ENCODE assay signal across 8 cellular contexts in genomic region chr20:17571153-17571527, GRCh38. TPM values are rescaled to one million over a fixed set of nuclear protein-coding genes. Genes with fewer than 3 reads are reported as not detected.
DNase-seq lines count a peak whose midpoint lies in the region; ATAC-seq and TF ChIP-seq lines count a peak whose summit lies in the region.

No MANE protein-coding gene starts in this region.

- H3K4me1 ChIP-seq in prostate gland (replicated peaks) = peaks cover 6% of the 10 kb centered on the region

- CTCF ChIA-PET in activated naive CD4-positive, alpha-beta T cell treated with anti-CD3 and anti-CD28 coated beads for 36 hours (lab: Charles Lee) = interaction anchor here (0.5 to 3.0 kb wide), 12 partner anchors 8 to 425 kb away, joined by 3 to 17 read pairs (median 5); partner anchors contain the start of genes BFSP1 and RRBP1

- peak overlapping the region; percentile 91 to 100 for H3K4me3 ChIP-seq in prostate gland

- no peaks in the 10 kb centered on the region for H3K36me3 ChIP-seq in prostate gland

- no peak for TF ChIP-seq POLR2A in erythroblast (IDR thresholded peaks at IDR 0.05; ENCODE audit: low read length)
- no peak for TF ChIP-seq POLR2A in prostate gland (IDR thresholded peaks at IDR 0.05)

- peak overlapping the region; percentile 91 for H3K4me3 Mint-ChIP-seq in activated naive CD4-positive, alpha-beta T cell treated with anti-CD3 and anti-CD28 coated beads for 36 hours

- 3% methylated on average over 6 of the region's 6 CpGs for WGBS in prostate gland

- ATAC-seq in HG02610 (IDR thresholded peaks at IDR 0.05; ENCODE audit: unreplicated experiment) = no peak

- peak overlapping the region; percentile 78 for H3K27ac Mint-ChIP-seq in activated naive CD4-positive, alpha-beta T cell treated with anti-CD3 and anti-CD28 coated beads for 36 hours

- DNase-seq in activated naive CD4-positive, alpha-beta T cell treated with anti-CD3 and anti-CD28 coated beads for 36 hours = peak; percentile 51
- no peak for DNase-seq in activated naive CD4-positive, alpha-beta T cell (lab: John Stamatoyannopoulos, UW)
- DNase-seq in RPMI7951 (ENCODE audit: low read depth) (peak; percentile 25), erythroblast (lab: John Stamatoyannopoulos, UW) (peak; percentile 55 to 65), prostate gland (ENCODE audit: low spot score) (no peak), pons (ENCODE audit: low spot score) (no peak), occipital lobe (lab: John Stamatoyannopoulos, UW) (no peak)

- H3K4me1 Mint-ChIP-seq in activated naive CD4-positive, alpha-beta T cell treated with anti-CD3 and anti-CD28 coated beads for 36 hours (ENCODE audit: low read depth) = peaks cover 27% of the 10 kb centered on the region

- TF ChIP-seq CTCF in prostate gland (IDR thresholded peaks at IDR 0.05) = no peak

- H3K27me3 Mint-ChIP-seq in activated naive CD4-positive, alpha-beta T cell treated with anti-CD3 and anti-CD28 coated beads for 36 hours (ENCODE audit: low read depth) = no peaks in the 10 kb centered on the region

- intact Hi-C loops in activated naive CD4-positive, alpha-beta T cell treated with anti-CD3 and anti-CD28 coated beads for 36 hours (cut with micrococcal nuclease) = loop anchor here (1.0 to 5.0 kb wide), 6 partner anchors 30 to 398 kb away; partner anchors contain the start of genes MGME1 and SNX5
- intact Hi-C loops in prostate gland (cut with DNase I) = loop anchor here (5.0 kb wide), 1 partner anchor 41 kb away; no protein-coding TSS in a partner anchor

- H3K9me3 ChIP-seq in prostate gland = no peaks in the 10 kb centered on the region

- no peaks in the 10 kb centered on the region for H3K9me3 Mint-ChIP-seq in activated naive CD4-positive, alpha-beta T cell treated with anti-CD3 and anti-CD28 coated beads for 36 hours

- no peaks in the 10 kb centered on the region for H3K27me3 ChIP-seq in prostate gland (replicated peaks; ENCODE audit: insufficient read depth)

- H3K27ac ChIP-seq in prostate gland = peak overlapping the region; percentile 96 to 100

- H3K36me3 Mint-ChIP-seq in activated naive CD4-positive, alpha-beta T cell treated with anti-CD3 and anti-CD28 coated beads for 36 hours (ENCODE audit: low read depth) = peaks cover 1% of the 10 kb centered on the region

RNA-seq across cellular contexts. Expression of gene DSTN, which starts 1.3 kb away (rescaled TPM):
- 10 to 100 TPM; 68.9 to 69.7 TPM for total RNA-seq in activated naive CD4-positive, alpha-beta T cell treated with anti-CD3 and anti-CD28 coated beads for 36 hours
- total RNA-seq in RPMI7951 (2014; rRNA removed; shearing (Covaris generic)) = 541 and 689 TPM in 2 replicates
- 100 to 1,000 TPM; 284 to 559 TPM for total RNA-seq in prostate gland
- total RNA-seq in occipital lobe = 295 TPM

RNA-seq across cellular contexts. Expression of gene BFSP1, which starts 40.0 kb away (rescaled TPM):
- under 1 TPM in 1 of 2 experiments, not detected in 1; 0.19 TPM for total RNA-seq in activated naive CD4-positive, alpha-beta T cell treated with anti-CD3 and anti-CD28 coated beads for 36 hours
- total RNA-seq in RPMI7951 (2014; rRNA removed; shearing (Covaris generic)) = 3.0 and 5.0 TPM in 2 replicates
- total RNA-seq in prostate gland (1 to 10 TPM in 1 of 2 donors, under 1 TPM in 1; 0.27 to 6.9 TPM), occipital lobe (0.31 TPM)

Comparison
In these comparisons a context has a peak if more than half of its experiments do, and no peak if none do; other contexts are left out.
1. DNase-seq: peak in activated naive CD4-positive, alpha-beta T cell treated with anti-CD3 and anti-CD28 coated beads for 36 hours (single experiment), RPMI7951 (single experiment) and erythroblast (2 of 2); none in activated naive CD4-positive, alpha-beta T cell (0 of 4), prostate gland (single experiment), pons (single experiment) and occipital lobe (single experiment).